ENCODE assay signal across 18 cellular contexts in genomic region chr10:339038-339391, GRCh38.
DNase-seq lines count a peak whose midpoint lies in the region; ATAC-seq, FAIRE-seq and TF ChIP-seq lines count a peak whose summit lies in the region.
"Had no signal": no experiment of that assay in that cellular context is flagged by ENCODE, and none has a peak within 500 bp of the region (broad histone marks: within the 10 kb centered on the region; RNA-seq: fewer than 3 reads in every experiment).

No MANE protein-coding gene starts in this region.

- ATAC-seq in right lobe of liver (no peak), HG02623 (IDR thresholded peaks at IDR 0.05; ENCODE audit: unreplicated experiment) (no peak), GM18502 (IDR thresholded peaks at IDR 0.05; ENCODE audit: poor library complexity, unreplicated experiment) (no peak)
- ATAC-seq: GM12878, left ventricle myocardium superior had no signal

- no peak overlapping the region for H3K9ac ChIP-seq in liver (ENCODE audit: low read depth in 1 of 2, low read length in 2 of 2)

- H3K4me1 ChIP-seq in liver (ENCODE audit: control insufficient read depth in 4 of 4, insufficient read depth in 4 of 4, low read length in 3 of 4) = peaks cover 0 to 6% (median 5%) of the 10 kb centered on the region in 4 donors
- peaks cover 0 to 5% (median 0%) of the 10 kb centered on the region in 4 donors for H3K4me1 ChIP-seq in right lobe of liver
- peaks cover 5% of the 10 kb centered on the region for H3K4me1 ChIP-seq in osteoblast (ENCODE audit: insufficient read depth, low read length)
- H3K4me1 ChIP-seq: testis had no signal

- no peak for DNase-seq in right lobe of liver
- no peak for DNase-seq in osteoblast (ENCODE audit: insufficient read length, low spot score, missing footprints)
- no peak for DNase-seq in T-helper 1 cell
- DNase-seq in HTR-8/SVneo (ENCODE audit: insufficient read length, low spot score) = no peak
- DNase-seq: activated effector memory CD4-positive, alpha-beta T cell treated with Interleukin-2 at 50 U/mL for 16 hours; CD4-positive, alpha-beta memory T cell; effector CD4-positive, alpha-beta T cell; left ventricle myocardium superior; NCI-H146; NCI-H524; testis had no signal

- H4K20me1 ChIP-seq in osteoblast (ENCODE audit: insufficient read depth, low read length) = peaks cover 3% of the 10 kb centered on the region

- H3K9me3 ChIP-seq in liver (ENCODE audit: control insufficient read depth in 4 of 4, low read length in 3 of 4) (no peaks in the 10 kb centered on the region), right lobe of liver (no peaks in the 10 kb centered on the region), osteoblast (ENCODE audit: low read depth, low read length) (no peaks in the 10 kb centered on the region)
- H3K9me3 ChIP-seq: testis had no signal

- no peaks in the 10 kb centered on the region for H3K27me3 ChIP-seq in liver (ENCODE audit: control insufficient read depth in 4 of 4, insufficient read depth in 4 of 4, low read length in 3 of 4)
- H3K27me3 ChIP-seq in right lobe of liver = no peaks in the 10 kb centered on the region
- H3K27me3 ChIP-seq in osteoblast (ENCODE audit: insufficient read depth, low read length) = no peaks in the 10 kb centered on the region
- H3K27me3 ChIP-seq: testis had no signal

- TF ChIP-seq RAD21 in liver (IDR thresholded peaks at IDR 0.05) = no peak

- intact Hi-C loops in right lobe of liver (cut with DNase I) = no loop called here

- no peak for TF ChIP-seq POLR2A in right lobe of liver (IDR thresholded peaks at IDR 0.05)

- H3K27ac ChIP-seq in liver (ENCODE audit: low read depth in 1 of 2, low read length in 2 of 2) = peak overlapping the region; percentile 39 to 51
- H3K27ac ChIP-seq in right lobe of liver = no peak overlapping the region
- H3K27ac ChIP-seq in cingulate gyrus (ENCODE audit: low read depth, low read length) = peak overlapping the region; percentile 63
- H3K27ac ChIP-seq in osteoblast (ENCODE audit: low read depth, low read length) = peak overlapping the region; percentile 51
- H3K27ac ChIP-seq: testis had no signal

- WGBS in liver = 87% methylated on average over 2 of the region's 2 CpGs
- WGBS in right lobe of liver (ENCODE audit: insufficient coverage, low coverage, low lambda C conversion rate, missing lambda C conversion rate) = no CpG with 5 or more reads among the region's 2 CpGs

- no peak overlapping the region for H3K4me2 ChIP-seq in osteoblast (ENCODE audit: insufficient read depth, low read length)

- no peak overlapping the region for H2AFZ ChIP-seq in osteoblast (ENCODE audit: low read length)

- FAIRE-seq in HTR-8/SVneo (lab: Jason Lieb, UNC) = no peak
- FAIRE-seq: A204.1, GM12878, H1 had no signal

- no peaks in the 10 kb centered on the region for H3K79me2 ChIP-seq in osteoblast (ENCODE audit: insufficient read depth, low read length)

- H3K4me3 ChIP-seq in liver (ENCODE audit: low read depth in 1 of 3, low read length in 3 of 3) = no peak overlapping the region
- H3K4me3 ChIP-seq in right lobe of liver = no peak overlapping the region
- no peak overlapping the region for H3K4me3 ChIP-seq in osteoblast (ENCODE audit: insufficient read depth, low read length)
- H3K4me3 ChIP-seq: GM12878, testis had no signal

- H3K36me3 ChIP-seq in liver (ENCODE audit: control insufficient read depth in 4 of 4, insufficient read depth in 3 of 4, low read depth in 1 of 4, low read length in 3 of 4) (peaks cover 0 to 12% (median 9%) of the 10 kb centered on the region in 4 donors), right lobe of liver (peaks cover 0 to 2% (median 0%) of the 10 kb centered on the region in 4 donors), osteoblast (ENCODE audit: insufficient read depth, low read length) (peaks cover 38% of the 10 kb centered on the region)

- TF ChIP-seq CTCF in liver (IDR thresholded peaks at IDR 0.05; ENCODE audit: low read depth, low read length, missing input control) (no peak), right lobe of liver (IDR thresholded peaks at IDR 0.05) (no peak), osteoblast (IDR thresholded peaks at IDR 0.05; ENCODE audit: extremely low read depth, low read depth, low read length) (no peak)

TF ChIP-seq in liver, 16 proteins besides CTCF, POLR2A, EP300 and RAD21:
- TF ChIP-seq MAX (IDR thresholded peaks at IDR 0.05) (no peak), YY1 (IDR thresholded peaks at IDR 0.05) (no peak), HNF4G (IDR thresholded peaks at IDR 0.05) (no peak), NR2F2 (IDR thresholded peaks at IDR 0.05) (no peak), TAF1 (conservative IDR thresholded peaks at IDR 0.05) (no peak), SP1 (IDR thresholded peaks at IDR 0.05) (no peak), FOXA2 (IDR thresholded peaks at IDR 0.05) (no peak), EGR1 (IDR thresholded peaks at IDR 0.05; ENCODE audit: low read depth in 2 of 2) (no peak), JUND (IDR thresholded peaks at IDR 0.05) (no peak), FOXA1 (IDR thresholded peaks at IDR 0.05) (no peak), ATF3 (IDR thresholded peaks at IDR 0.05) (no peak), HNF4A (conservative IDR thresholded peaks at IDR 0.05) (no peak), ZBTB33 (IDR thresholded peaks at IDR 0.05) (no peak), GABPA (IDR thresholded peaks at IDR 0.05 in 1 of 2, conservative IDR thresholded peaks at IDR 0.05 in 1 of 2) (no peak), REST (IDR thresholded peaks at IDR 0.05) (no peak), RXRA (IDR thresholded peaks at IDR 0.05) (no peak)

Comparison
In these comparisons a context has a peak if more than half of its experiments do, and no peak if none do; other contexts are left out.
1. H3K27ac ChIP-seq: peak in liver (2 of 2), cingulate gyrus (single experiment) and osteoblast (single experiment); none in right lobe of liver (0 of 3).